Comparison of ENCODE assay signal across 9 cellular contexts in the genomic region with DNA sequence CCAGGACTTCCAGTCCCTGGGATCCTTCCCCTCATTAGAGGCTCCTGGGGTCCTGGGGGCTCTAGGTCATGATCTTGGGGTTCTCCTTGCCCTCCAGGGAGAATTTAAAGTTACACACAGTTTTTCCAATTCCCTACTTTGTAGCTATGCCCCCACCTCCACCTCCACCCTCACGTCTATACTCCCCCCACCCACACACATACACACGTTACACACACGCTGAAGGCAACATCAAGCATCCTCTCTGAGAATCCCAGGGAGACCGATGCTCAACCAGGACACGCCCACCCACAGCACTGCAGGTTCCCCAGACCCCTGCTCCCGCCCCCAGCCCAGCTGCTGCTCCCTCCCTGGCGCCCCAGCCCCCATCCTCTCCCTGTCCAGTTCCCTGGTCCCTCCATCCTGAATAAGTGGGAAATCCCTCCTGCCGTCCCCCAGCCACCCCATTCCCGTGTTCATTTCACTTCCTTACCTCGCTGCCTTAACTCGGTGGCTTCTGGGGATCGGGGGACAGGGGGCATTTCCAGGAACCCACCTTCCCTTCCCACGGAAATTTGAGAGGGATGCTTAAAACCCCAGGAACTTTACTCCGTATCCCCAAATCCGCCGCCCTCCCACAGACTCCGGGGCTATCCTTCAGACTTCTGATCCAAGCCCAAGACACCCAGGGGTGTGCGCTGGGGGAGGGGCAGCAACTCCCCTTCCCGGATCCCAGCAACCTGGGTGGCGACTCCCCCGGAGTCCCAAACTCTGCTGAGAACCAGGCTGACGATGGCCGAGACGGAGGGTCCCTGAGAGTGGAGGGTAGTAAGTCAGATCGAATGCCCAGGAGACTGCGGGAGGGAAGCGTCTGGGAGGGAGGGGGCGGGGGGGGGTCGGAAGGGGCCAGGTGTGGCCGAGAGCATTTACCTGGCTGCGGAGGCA. TPM values are rescaled to one million over a fixed set of nuclear protein-coding genes. Genes with fewer than 3 reads are reported as not detected.
A peak's percentile ranks its signal among the peaks of the same experiment; 100 is the strongest.
DNase-seq lines count a peak whose midpoint lies in the region; ATAC-seq and TF ChIP-seq lines count a peak whose summit lies in the region.
"Had no signal": no experiment of that assay in that cellular context is flagged by ENCODE, and none has a peak within 500 bp of the region (broad histone marks: within the 10 kb centered on the region; RNA-seq: fewer than 3 reads in every experiment).

No MANE protein-coding gene starts in this region.

- H3K36me3 Mint-ChIP-seq in stimulated activated naive CD8-positive, alpha-beta T cell treated with anti-CD3 and anti-CD28 coated beads, Interleukin-15, Interleukin-2, amounts not matched to agents 100 ng/mL and 50 ng/mL, for 24 hours (ENCODE audit: low read depth): no peaks in the 10 kb centered on the region
- H3K36me3 Mint-ChIP-seq in mesothelial cell of epicardium: no peaks in the 10 kb centered on the region

- H3K9me3 Mint-ChIP-seq in stimulated activated naive CD8-positive, alpha-beta T cell treated with anti-CD3 and anti-CD28 coated beads, Interleukin-15, Interleukin-2, amounts not matched to agents 100 ng/mL and 50 ng/mL, for 24 hours: no peaks in the 10 kb centered on the region
- no peaks in the 10 kb centered on the region for H3K9me3 Mint-ChIP-seq in mesothelial cell of epicardium

- H3K27me3 ChIP-seq in aorta (ENCODE audit: control insufficient read depth in 1 of 2, insufficient read depth in 2 of 2, low read length in 1 of 2): no peaks in the 10 kb centered on the region

- WGBS in aorta, 2 donors: 6 to 7% methylated on average over 28 to 31 of the region's 31 CpGs

- H3K27ac ChIP-seq in coronary artery (peak overlapping the region; percentile 24 to 59), aorta (ENCODE audit: low read depth in 1 of 2, low read length in 2 of 2) (no peak overlapping the region)

- H3K4me3 Mint-ChIP-seq in stimulated activated naive CD8-positive, alpha-beta T cell treated with anti-CD3 and anti-CD28 coated beads, Interleukin-15, Interleukin-2, amounts not matched to agents 100 ng/mL and 50 ng/mL, for 24 hours: peak overlapping the region; percentile 43
- H3K4me3 Mint-ChIP-seq in mesothelial cell of epicardium: peak overlapping the region; percentile 71

- no peak overlapping the region for H3K27ac Mint-ChIP-seq in stimulated activated naive CD8-positive, alpha-beta T cell treated with anti-CD3 and anti-CD28 coated beads, Interleukin-15, Interleukin-2, amounts not matched to agents 100 ng/mL and 50 ng/mL, for 24 hours
- H3K27ac Mint-ChIP-seq in mesothelial cell of epicardium: no peak overlapping the region

- H3K36me3 ChIP-seq in aorta (ENCODE audit: control insufficient read depth in 1 of 2, insufficient read depth in 2 of 2, low read length in 1 of 2): no peaks in the 10 kb centered on the region

- ATAC-seq in stimulated activated naive CD8-positive, alpha-beta T cell treated with anti-CD3 and anti-CD28 coated beads, Interleukin-15, Interleukin-2, amounts not matched to agents 100 U/mL and 50 U/mL, for 24 hours: no peak
- ATAC-seq in aorta (ENCODE audit: low FRiP score): no peak

- peaks cover 31% of the 10 kb centered on the region for H3K27me3 Mint-ChIP-seq in stimulated activated naive CD8-positive, alpha-beta T cell treated with anti-CD3 and anti-CD28 coated beads, Interleukin-15, Interleukin-2, amounts not matched to agents 100 ng/mL and 50 ng/mL, for 24 hours
- peaks cover 47% of the 10 kb centered on the region for H3K27me3 Mint-ChIP-seq in mesothelial cell of epicardium (ENCODE audit: low read depth)

- DNase-seq in stimulated activated naive CD8-positive, alpha-beta T cell treated with anti-CD3 and anti-CD28 coated beads, Interleukin-15, Interleukin-2, amounts not matched to agents 100 U/mL and 50 U/mL, for 24 hours: no peak
- no peak for DNase-seq in coronary artery (ENCODE audit: low spot score)
- no peak for DNase-seq in mesothelial cell of epicardium (ENCODE audit: low spot score in 2 of 2, unreplicated experiment in 2 of 2)
- no peak for DNase-seq in aorta
- no peak for DNase-seq in activated CD4-positive, alpha-beta T cell treated with anti-CD3 and anti-CD28 coated beads for 48 hours
- DNase-seq in activated CD4-positive, alpha-beta T cell treated with anti-CD3 and anti-CD28 coated beads, Interleukin-2, amount 50 U/mL, for 4 hours: no peak
- DNase-seq in HCEC 1CT: no peak
- DNase-seq: cerebellar nuclear complex had no signal

- H3K9me3 ChIP-seq in aorta (ENCODE audit: control insufficient read depth, low read length): no peaks in the 10 kb centered on the region

- H3K4me3 ChIP-seq in coronary artery (peak overlapping the region; percentile 87), aorta (ENCODE audit: low read length in 2 of 2) (peak overlapping the region; percentile 43 to 45)

- intact Hi-C loops in aorta (cut with DNase I): no loop called here

- no peaks in the 10 kb centered on the region for H3K4me1 ChIP-seq in aorta (ENCODE audit: control insufficient read depth in 1 of 2, insufficient read depth in 2 of 2, low read length in 2 of 2)

- no peaks in the 10 kb centered on the region for H3K4me1 Mint-ChIP-seq in stimulated activated naive CD8-positive, alpha-beta T cell treated with anti-CD3 and anti-CD28 coated beads, Interleukin-15, Interleukin-2, amounts not matched to agents 100 ng/mL and 50 ng/mL, for 24 hours (ENCODE audit: low read depth)
- H3K4me1 Mint-ChIP-seq in mesothelial cell of epicardium: peaks cover 34% of the 10 kb centered on the region

- no peak for TF ChIP-seq CTCF in coronary artery (IDR thresholded peaks at IDR 0.05)
- TF ChIP-seq CTCF in mesothelial cell of epicardium (IDR thresholded peaks at IDR 0.05; ENCODE audit: unreplicated experiment): no peak

RNA-seq across cellular contexts. Expression of a gene that starts 6.7 kb away (rescaled TPM):
- 116 to 130 TPM (median 117 TPM) in 3 replicates for total RNA-seq in mesothelial cell of epicardium
- 1,000 to 10,000 TPM; 1,456 to 1,949 TPM for total RNA-seq in aorta
- polyA plus RNA-seq in aorta: 100 to 1,000 TPM; 303 to 404 TPM

RNA-seq across cellular contexts. Expression of a gene that starts 59.6 kb away (rescaled TPM):
- total RNA-seq in mesothelial cell of epicardium: not detected in 3 replicates
- under 1 TPM; 0.39 to 0.45 TPM for total RNA-seq in aorta
- polyA plus RNA-seq in aorta: not detected

Comparison
In these comparisons a context has a peak if more than half of its experiments do, and no peak if none do; other contexts are left out.
1. H3K27ac ChIP-seq: peak in coronary artery (2 of 2); none in aorta (0 of 2).
2. RNA of a gene that starts 6.7 kb away (total RNA-seq): 1,456 to 1,949 TPM in aorta; 116 to 130 TPM in mesothelial cell of epicardium; every median in the first group is over 10 times any median in the second.